ENCODE assay signal across 1 cellular context in genomic region chr7:21996641-21997040, GRCh38.
TF ChIP-seq lines count a peak whose summit lies in the region.

No MANE protein-coding gene starts in this region.

TF ChIP-seq in IMR-90, 13 proteins besides CTCF, POLR2A, EP300 and RAD21 (continued from another document):
- no peak for TF ChIP-seq FOS (IDR thresholded peaks at IDR 0.05; ENCODE audit: low read depth, low read length)
- no peak for TF ChIP-seq BHLHE40 (IDR thresholded peaks at IDR 0.05; ENCODE audit: low read depth, low read length)
- TF ChIP-seq CEBPB (IDR thresholded peaks at IDR 0.05; ENCODE audit: low read depth, low read length): no peak
- no peak for TF ChIP-seq MAFK (IDR thresholded peaks at IDR 0.05; ENCODE audit: low read depth, low read length)
- TF ChIP-seq RFX5 (IDR thresholded peaks at IDR 0.05; ENCODE audit: low read depth, low read length): no peak
- no peak for TF ChIP-seq USF2 (IDR thresholded peaks at IDR 0.05; ENCODE audit: low read depth, low read length)
- no peak for TF ChIP-seq MAZ (IDR thresholded peaks at IDR 0.05; ENCODE audit: borderline replicate concordance, low read depth, low read length)
- TF ChIP-seq RCOR1 (IDR thresholded peaks at IDR 0.05; ENCODE audit: insufficient replicate concordance, low read length): no peak
- no peak for TF ChIP-seq SMC3 (IDR thresholded peaks at IDR 0.05; ENCODE audit: low read depth, low read length)
